In the genomic region with DNA sequence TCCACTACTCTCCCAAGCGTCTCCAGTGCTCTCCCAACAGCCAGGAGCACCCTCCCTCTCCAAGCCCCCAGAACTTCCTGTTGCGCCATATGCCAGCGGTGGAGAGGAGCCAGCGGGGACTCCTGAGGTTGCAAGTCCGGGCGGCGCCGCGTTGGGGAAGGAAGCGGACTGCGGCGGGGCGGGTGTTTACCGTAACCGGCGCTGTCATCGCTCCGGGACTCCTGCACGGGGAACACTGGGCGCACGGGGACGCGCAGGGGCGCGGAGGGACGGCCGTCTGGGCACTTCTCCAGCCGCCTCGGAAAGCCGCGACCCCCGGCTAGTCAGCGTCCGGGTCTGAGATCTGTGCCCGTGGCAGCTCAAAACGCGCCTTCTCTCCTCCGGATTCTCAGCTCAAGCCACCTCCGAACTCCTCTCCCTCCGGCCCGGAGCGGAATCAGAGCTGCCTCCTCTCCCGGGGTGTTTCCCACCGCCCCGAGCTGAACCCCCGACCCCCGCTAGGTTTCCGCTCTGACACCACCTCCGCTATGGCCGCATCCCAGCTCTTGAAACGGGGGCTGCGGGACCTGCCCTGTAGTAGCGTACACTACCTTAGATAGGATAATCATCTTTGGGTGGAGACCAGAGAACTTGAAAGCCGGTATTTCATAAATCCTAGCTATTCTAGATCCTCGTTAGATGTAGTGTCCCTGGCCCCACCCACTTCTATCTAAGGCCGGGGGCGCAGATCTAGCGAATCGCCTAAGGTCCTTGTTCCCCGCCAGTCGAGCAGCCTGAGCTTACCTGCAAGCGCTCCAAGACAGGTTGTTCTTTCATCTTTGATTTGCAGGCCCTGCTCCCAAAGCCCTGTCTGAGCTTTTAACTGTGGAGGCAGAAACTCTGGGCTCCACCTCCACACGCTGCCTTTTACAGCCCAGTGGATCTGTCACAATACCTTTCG, we compare ENCODE assay signal across 8 cellular contexts. TPM values are rescaled to one million over a fixed set of nuclear protein-coding genes. Genes with fewer than 3 reads are reported as not detected.
DNase-seq lines count a peak whose midpoint lies in the region; ATAC-seq and TF ChIP-seq lines count a peak whose summit lies in the region.

Gene TRPM6 (minus strand): TSS at position 881 of the 940 bp plus-strand sequence. CDS start 65 bp downstream, at position 816.

- peak; percentile 28 for DNase-seq in NCI-H2029 treated with DMSO at 0.1 percent for 48 hours (lab: John Stamatoyannopoulos, UW)
- peak; percentile 23 for DNase-seq in activated B cell treated with CpG ODN at 0.5 μM for 24 hours
- peak; percentile 3 to 8 (median 5) for DNase-seq in effector memory CD8-positive, alpha-beta T cell
- DNase-seq in lower lobe of right lung = peak; percentile 87
- peak; percentile 20 for DNase-seq in stimulated activated CD4-positive, alpha-beta T cell treated with anti-CD3 and anti-CD28 coated beads, Interleukin-4, amount 100 ng/mL, for 24 hours

- H3K4me3 ChIP-seq in ACC112 (ENCODE audit: low read depth, low read length) = peak within 1 kb of the TSS; percentile 75
- H3K4me3 ChIP-seq in lower lobe of right lung = peak within 1 kb of the TSS; percentile 63

- H3K4me3 Mint-ChIP-seq in activated B cell treated with CpG ODN at 0.5 μM for 24 hours = peak within 1 kb of the TSS; percentile 81
- H3K4me3 Mint-ChIP-seq in effector memory CD8-positive, alpha-beta T cell = peak within 1 kb of the TSS; percentile 86 to 94

- H3K27ac ChIP-seq in ACC112 (ENCODE audit: low read depth, low read length) = no peak within 1 kb of the TSS
- peak within 1 kb of the TSS; percentile 80 for H3K27ac ChIP-seq in lower lobe of right lung

- H3K4me1 ChIP-seq in ACC112 (ENCODE audit: control insufficient read depth, insufficient read depth, low read length, unreplicated experiment) (no peaks in the 10 kb centered on the region), lower lobe of right lung (peaks cover 8% of the 10 kb centered on the region)

- H3K9me3 Mint-ChIP-seq in activated B cell treated with CpG ODN at 0.5 μM for 24 hours = peaks cover 9% of the 10 kb centered on the region
- peaks cover 0 to 8% of the 10 kb centered on the region in 2 donors for H3K9me3 Mint-ChIP-seq in effector memory CD8-positive, alpha-beta T cell

- H3K4me1 Mint-ChIP-seq in activated B cell treated with CpG ODN at 0.5 μM for 24 hours = peaks cover 14% of the 10 kb centered on the region
- H3K4me1 Mint-ChIP-seq in effector memory CD8-positive, alpha-beta T cell (ENCODE audit: low read depth in 2 of 2) = peaks cover 8 to 15% of the 10 kb centered on the region in 2 donors

- peak; percentile 54 for ATAC-seq in GM19043 (IDR thresholded peaks at IDR 0.05; ENCODE audit: low read depth, unreplicated experiment)
- ATAC-seq in activated B cell treated with CpG ODN at 0.5 μM for 24 hours (ENCODE audit: low read depth) = peak; percentile 21
- peak; percentile 75 for ATAC-seq in effector memory CD8-positive, alpha-beta T cell (replicated peaks)
- ATAC-seq in lower lobe of right lung = peak; percentile 92 to 95
- no peak for ATAC-seq in GM21515 (IDR thresholded peaks at IDR 0.05; ENCODE audit: unreplicated experiment)

- H3K27me3 Mint-ChIP-seq in activated B cell treated with CpG ODN at 0.5 μM for 24 hours = peaks cover 50% of the 10 kb centered on the region
- H3K27me3 Mint-ChIP-seq in effector memory CD8-positive, alpha-beta T cell = peaks cover 61 to 62% of the 10 kb centered on the region in 2 donors

- CTCF ChIA-PET in activated B cell treated with CpG ODN at 0.5 μM for 24 hours (lab: Charles Lee) = no interaction called here

- H3K27me3 ChIP-seq in ACC112 (ENCODE audit: insufficient read depth, low read length) = peaks cover 13% of the 10 kb centered on the region; the same call in 1 of the 2 replicates
- no peaks in the 10 kb centered on the region for H3K27me3 ChIP-seq in lower lobe of right lung (ENCODE audit: low read depth)

- H3K36me3 ChIP-seq in ACC112 (ENCODE audit: insufficient read depth, low read length) = no peaks in the 10 kb centered on the region
- H3K36me3 ChIP-seq in lower lobe of right lung = no peaks in the 10 kb centered on the region

- H3K27ac Mint-ChIP-seq in activated B cell treated with CpG ODN at 0.5 μM for 24 hours = no peak within 1 kb of the TSS
- H3K27ac Mint-ChIP-seq in effector memory CD8-positive, alpha-beta T cell = peak within 1 kb of the TSS in 1 of 2 donors; percentile 63

- H3K79me2 ChIP-seq in ACC112 (ENCODE audit: control insufficient read depth, insufficient read depth, low read length, unreplicated experiment) = no peaks in the 10 kb centered on the region

- POLR2A ChIA-PET in activated B cell treated with CpG ODN at 0.5 μM for 24 hours (lab: Charles Lee) = no interaction called here

- TF ChIP-seq CTCF in activated B cell treated with CpG ODN at 0.5 μM for 24 hours (IDR thresholded peaks at IDR 0.05) (no peak), lower lobe of right lung (IDR thresholded peaks at IDR 0.05) (no peak)

- no peaks in the 10 kb centered on the region for H3K9me3 ChIP-seq in lower lobe of right lung

- intact Hi-C loops in activated B cell treated with CpG ODN at 0.5 μM for 24 hours (cut with micrococcal nuclease) (no loop called here), lower lobe of right lung (cut with DNase I) (no loop called here)

- no peaks in the 10 kb centered on the region for H3K36me3 Mint-ChIP-seq in activated B cell treated with CpG ODN at 0.5 μM for 24 hours (ENCODE audit: low read depth)
- H3K36me3 Mint-ChIP-seq in effector memory CD8-positive, alpha-beta T cell (ENCODE audit: insufficient read depth) = peaks cover 7% of the 10 kb centered on the region

- peak within 1 kb of the TSS; percentile 60 for H2AFZ ChIP-seq in ACC112 (ENCODE audit: low read length, unreplicated experiment)

RNA-seq across cellular contexts. Expression of gene TRPM6, which starts in this region (rescaled TPM):
- not detected in 2 replicates for total RNA-seq in activated B cell treated with CpG ODN at 0.5 μM for 24 hours
- 0.44 TPM for total RNA-seq in lower lobe of right lung

Comparison
In these comparisons a context has a peak if more than half of its experiments do, and no peak if none do; other contexts are left out.
1. Peak in DNase-seq and ATAC-seq in activated B cell treated with CpG ODN at 0.5 μM for 24 hours; RNA of the gene not detected or under 1 TPM.
2. Peak in DNase-seq, ATAC-seq, H3K4me3 ChIP-seq and H3K27ac ChIP-seq in lower lobe of right lung; RNA of the gene not detected or under 1 TPM.
3. DNase-seq: peak in every context shown above with its lines; median percentile 87 in lower lobe of right lung; 28 in NCI-H2029 treated with DMSO at 0.1 percent for 48 hours; 23 in activated B cell treated with CpG ODN at 0.5 μM for 24 hours; 20 in stimulated activated CD4-positive, alpha-beta T cell treated with anti-CD3 and anti-CD28 coated beads, Interleukin-4, amount 100 ng/mL, for 24 hours; 5 in effector memory CD8-positive, alpha-beta T cell.